Comparison of ENCODE assay signal across 7 cellular contexts in genomic region chr2:82834893-82835292, GRCh38.
"Had no signal": no experiment of that assay in that cellular context is flagged by ENCODE, and none has a peak within 500 bp of the region (broad histone marks: within the 10 kb centered on the region; RNA-seq: fewer than 3 reads in every experiment).

No MANE protein-coding gene starts in this region.

- H3K4me3 ChIP-seq: K562 had no signal

- ATAC-seq: K562 had no signal

- H3K4me2 ChIP-seq: KMS-11 had no signal

- H3K27ac ChIP-seq: HL-60, KMS-11 had no signal

- H3K9ac ChIP-seq: KMS-11 had no signal

- FAIRE-seq: HTR-8/SVneo, K562 had no signal

- DNase-seq: IMR-90, KBM-7, KG1 had no signal
